ENCODE assay signal across 8 cellular contexts in genomic region chr17:39199986-39200879, GRCh38. TPM values are rescaled to one million over a fixed set of nuclear protein-coding genes. Genes with fewer than 3 reads are reported as not detected.
DNase-seq lines count a peak whose midpoint lies in the region; ATAC-seq and TF ChIP-seq lines count a peak whose summit lies in the region.

Gene RPL19, plus strand, starts transcription at chr17:39200283. Its CDS starts 62 bp downstream, at chr17:39200345.

- H3K4me1 Mint-ChIP-seq in naive thymus-derived CD4-positive, alpha-beta T cell = peaks cover 38 to 72% (median 54%) of the 10 kb centered on the region in 7 donors
- H3K4me1 Mint-ChIP-seq in stimulated activated memory B cell treated with anti-CD40 and anti-IgM and Interleukin-4, amounts not matched to agents 10 μg/mL and 1 μg/mL and 100 μg/mL, for 72 hours = peaks cover 69% of the 10 kb centered on the region

- H3F3A ChIP-seq in GM23248 (ENCODE audit: insufficient read depth) = peaks cover 63% of the 10 kb centered on the region

- H3K4me3 ChIP-seq in GM23248 (peak within 1 kb of the TSS; percentile 86), fibroblast of lung (replicated peaks in 1 of 4; ENCODE audit: control extremely low read depth in 1 of 4, insufficient read depth in 1 of 4, low read depth in 3 of 4, low read length in 4 of 4) (peak within 1 kb of the TSS; percentile 61 to 100 (median 76))
- peak within 1 kb of the TSS; percentile 83 for H3K4me3 ChIP-seq in naive thymus-derived CD4-positive, alpha-beta T cell (ENCODE audit: low read length)

- peak within 1 kb of the TSS; percentile 97 for H3K4me2 ChIP-seq in GM23248 (ENCODE audit: unreplicated experiment)
- peak within 1 kb of the TSS; percentile 100 for H3K4me2 ChIP-seq in fibroblast of lung (ENCODE audit: extremely low read depth, insufficient read depth, low read length)

- no peaks in the 10 kb centered on the region for H3K9me3 ChIP-seq in GM23248 (ENCODE audit: low read depth)
- no peaks in the 10 kb centered on the region for H3K9me3 ChIP-seq in fibroblast of lung (ENCODE audit: control insufficient read depth, insufficient read depth, low read depth, low read length)
- H3K9me3 ChIP-seq in naive thymus-derived CD4-positive, alpha-beta T cell (ENCODE audit: control insufficient read depth in 2 of 3, low read length in 3 of 3) = no peaks in the 10 kb centered on the region

- POLR2A ChIA-PET in RWPE1 (lab: Yijun Ruan, JAX; ENCODE audit: low non-redundant PET) = interaction anchor here (0.5 to 1.5 kb wide), 7 partner anchors 21 to 251 kb away, joined by 3 to 7 read pairs (median 4); partner anchors contain the start of gene FBXL20
- POLR2A ChIA-PET in naive thymus-derived CD4-positive, alpha-beta T cell (lab: Charles Lee) = interaction anchor here (0.6 to 11.8 kb wide), 36 partner anchors 9 to 780 kb away, joined by 3 to 144 read pairs (median 5); partner anchors contain the start of genes ARL5C, CDK12, FBXO47 and LASP1

- H4K20me1 ChIP-seq in GM23248 (ENCODE audit: insufficient read depth) (no peaks in the 10 kb centered on the region; the same call in 1 of the 2 replicates), fibroblast of lung (ENCODE audit: control insufficient read depth, extremely low read depth, insufficient read depth, low read length) (no peaks in the 10 kb centered on the region)

- peaks cover 22% of the 10 kb centered on the region for H3K4me1 ChIP-seq in GM23248 (ENCODE audit: insufficient read depth)
- H3K4me1 ChIP-seq in fibroblast of lung (ENCODE audit: control insufficient read depth, extremely low read depth, insufficient read depth, low read length) = peaks cover 11% of the 10 kb centered on the region
- H3K4me1 ChIP-seq in naive thymus-derived CD4-positive, alpha-beta T cell (ENCODE audit: control insufficient read depth in 2 of 2, insufficient read depth in 2 of 2, low read length in 2 of 2) = peaks cover 40 to 46% of the 10 kb centered on the region in 2 donors

- in situ Hi-C loops in GM23248 (cut with MboI) = no loop called here

- peak within 1 kb of the TSS; percentile 93 to 100 (median 99) for H3K27ac Mint-ChIP-seq in naive thymus-derived CD4-positive, alpha-beta T cell
- peak within 1 kb of the TSS; percentile 100 for H3K27ac Mint-ChIP-seq in stimulated activated memory B cell treated with anti-CD40 and anti-IgM and Interleukin-4, amounts not matched to agents 10 μg/mL and 1 μg/mL and 100 μg/mL, for 72 hours

- peaks cover 4 to 36% (median 28%) of the 10 kb centered on the region in 5 donors for H3K36me3 Mint-ChIP-seq in naive thymus-derived CD4-positive, alpha-beta T cell
- H3K36me3 Mint-ChIP-seq in stimulated activated memory B cell treated with anti-CD40 and anti-IgM and Interleukin-4, amounts not matched to agents 10 μg/mL and 1 μg/mL and 100 μg/mL, for 72 hours = peaks cover 48% of the 10 kb centered on the region

- H3K36me3 ChIP-seq in GM23248 (ENCODE audit: low read depth) (peaks cover 35% of the 10 kb centered on the region), fibroblast of lung (ENCODE audit: control insufficient read depth, insufficient read depth, low read length) (peaks cover 15% of the 10 kb centered on the region)
- H3K36me3 ChIP-seq in naive thymus-derived CD4-positive, alpha-beta T cell (ENCODE audit: control insufficient read depth in 2 of 3, insufficient read depth in 3 of 3, low read length in 3 of 3) = peaks cover 20 to 37% (median 23%) of the 10 kb centered on the region in 3 experiments

- H3K79me2 ChIP-seq in GM23248 (ENCODE audit: insufficient read depth) = peaks cover 43% of the 10 kb centered on the region
- H3K79me2 ChIP-seq in fibroblast of lung (ENCODE audit: control insufficient read depth, insufficient read depth, low read length) = peaks cover 37% of the 10 kb centered on the region

- H3K9me3 Mint-ChIP-seq in naive thymus-derived CD4-positive, alpha-beta T cell = no peaks in the 10 kb centered on the region
- no peaks in the 10 kb centered on the region for H3K9me3 Mint-ChIP-seq in stimulated activated memory B cell treated with anti-CD40 and anti-IgM and Interleukin-4, amounts not matched to agents 10 μg/mL and 1 μg/mL and 100 μg/mL, for 72 hours

- intact Hi-C loops in naive thymus-derived CD4-positive, alpha-beta T cell (cut with micrococcal nuclease) = loop anchor here (1.0 to 2.0 kb wide), 7 partner anchors 9 to 448 kb away; partner anchors contain the start of genes LASP1 (in 2 of the 2), CDK12 (in 1 of the 2) and PSMB3 (in 1 of the 2)

- H3K27ac ChIP-seq in GM23248 (peak within 1 kb of the TSS; percentile 89), RWPE1 (peak within 1 kb of the TSS; percentile 88), fibroblast of lung (ENCODE audit: insufficient read depth, low read length) (peak within 1 kb of the TSS; percentile 98)
- H3K27ac ChIP-seq in naive thymus-derived CD4-positive, alpha-beta T cell (ENCODE audit: low read depth, low read length) = peak within 1 kb of the TSS; percentile 98

- no peaks in the 10 kb centered on the region for H3K27me3 ChIP-seq in GM23248 (replicated peaks; ENCODE audit: insufficient read depth)
- no peaks in the 10 kb centered on the region for H3K27me3 ChIP-seq in fibroblast of lung (ENCODE audit: control insufficient read depth, insufficient read depth, low read length)
- no peaks in the 10 kb centered on the region for H3K27me3 ChIP-seq in naive thymus-derived CD4-positive, alpha-beta T cell (ENCODE audit: control insufficient read depth in 2 of 2, insufficient read depth in 2 of 2, low read length in 2 of 2)

- no peaks in the 10 kb centered on the region for H3K9me2 ChIP-seq in GM23248 (ENCODE audit: insufficient read depth)

- ATAC-seq in naive thymus-derived CD4-positive, alpha-beta T cell = peak; percentile 87
- ATAC-seq in stimulated activated memory B cell treated with anti-CD40 and anti-IgM and Interleukin-4, amounts not matched to agents 10 μg/mL and 1 μg/mL and 100 μg/mL, for 72 hours = peak; percentile 83

- CTCF ChIA-PET in RWPE1 (lab: Yijun Ruan, JAX) = interaction anchor here (0.7 to 1.1 kb wide), 6 partner anchors 25 to 1107 kb away, joined by 3 to 6 read pairs (median 5); no protein-coding TSS in a partner anchor
- CTCF ChIA-PET in naive thymus-derived CD4-positive, alpha-beta T cell (lab: Charles Lee) = interaction anchor here (0.5 to 2.5 kb wide), 12 partner anchors 31 to 427 kb away, joined by 3 to 14 read pairs (median 3); no protein-coding TSS in a partner anchor

- H3K9ac ChIP-seq in GM23248 (peak within 1 kb of the TSS; percentile 94), fibroblast of lung (ENCODE audit: insufficient read depth, low read length) (peak within 1 kb of the TSS; percentile 88)

- TF ChIP-seq CTCF in RWPE1 (conservative IDR thresholded peaks at IDR 0.05; ENCODE audit: low read depth) (no peak), fibroblast of lung (conservative IDR thresholded peaks at IDR 0.05 in 1 of 2, IDR thresholded peaks at IDR 0.05 in 1 of 2; ENCODE audit: low read depth in 1 of 2, low read length in 2 of 2) (no peak)

- no peaks in the 10 kb centered on the region for H3K27me3 Mint-ChIP-seq in naive thymus-derived CD4-positive, alpha-beta T cell
- no peaks in the 10 kb centered on the region for H3K27me3 Mint-ChIP-seq in stimulated activated memory B cell treated with anti-CD40 and anti-IgM and Interleukin-4, amounts not matched to agents 10 μg/mL and 1 μg/mL and 100 μg/mL, for 72 hours

- peak within 1 kb of the TSS; percentile 85 for H2AFZ ChIP-seq in GM23248
- peak within 1 kb of the TSS; percentile 84 for H2AFZ ChIP-seq in fibroblast of lung (ENCODE audit: low read length)

- H3K4me3 Mint-ChIP-seq in naive thymus-derived CD4-positive, alpha-beta T cell = peak within 1 kb of the TSS; percentile 87 to 98 (median 92)
- peak within 1 kb of the TSS; percentile 96 for H3K4me3 Mint-ChIP-seq in stimulated activated memory B cell treated with anti-CD40 and anti-IgM and Interleukin-4, amounts not matched to agents 10 μg/mL and 1 μg/mL and 100 μg/mL, for 72 hours

- DNase-seq in DMS79 treated with DMSO at 0.1 percent for 48 hours (lab: John Stamatoyannopoulos, UW) (peak; percentile 97), GM23248 (peak; percentile 98), LoVo (ENCODE audit: low spot score) (peak; percentile 96), RWPE1 (ENCODE audit: low spot score) (peak; percentile 96), fibroblast of lung (ENCODE audit: low read depth in 2 of 2) (peak; percentile 93 to 98)
- peak; percentile 70 to 78 for DNase-seq in activated T-helper 1 cell treated with anti-CD3 and anti-CD28 coated beads, Interleukin-2, amount 50 U/mL, for 16 hours (ENCODE audit: low read depth in 1 of 2, low spot score in 1 of 2)
- peak; percentile 73 to 93 (median 90) for DNase-seq in naive thymus-derived CD4-positive, alpha-beta T cell

- 1 to 2% methylated on average over 48 to 56 of the region's 56 CpGs for WGBS in GM23248 (ENCODE audit: low coverage in 1 of 2, low lambda C conversion rate in 2 of 2, missing lambda C conversion rate in 2 of 2), 2 experiments

RNA-seq across cellular contexts. Expression of gene RPL19, which starts in this region (rescaled TPM):
- total RNA-seq in GM23248 (2014; rRNA removed; shearing (Covaris generic)) = 1,500 and 1,636 TPM in 2 replicates
- 892 and 903 TPM in 2 replicates for polyA plus RNA-seq in GM23248 (2016; fragmentation: Nextera tagmentation; extraction: Ambion mirVana)
- total RNA-seq in fibroblast of lung = 1,378 and 1,996 TPM in 2 replicates
- 1,814 and 2,237 TPM in 2 replicates for polyA plus RNA-seq in fibroblast of lung
- 2,049 and 2,331 TPM in 2 replicates for polyA plus RNA-seq in fibroblast of lung (2012)
- 547 and 575 TPM in 2 replicates for polyA minus RNA-seq in fibroblast of lung (ENCODE audit: low replicate concordance)
- 1,000 to 10,000 TPM; 1,932 to 3,942 (median 3,777) TPM for total RNA-seq in naive thymus-derived CD4-positive, alpha-beta T cell
- 1,000 to 10,000 TPM; 4,326 to 4,957 TPM for polyA plus RNA-seq in naive thymus-derived CD4-positive, alpha-beta T cell

Comparison
In these comparisons a context has a peak if more than half of its experiments do, and no peak if none do; other contexts are left out.
1. Peak in every context shown above with its lines: DNase-seq, ATAC-seq, H3K4me3 ChIP-seq and H3K27ac ChIP-seq.